Comparison of ENCODE assay signal across 10 cellular contexts in genomic region chr2:62202019-62202722, GRCh38. TPM values are rescaled to one million over a fixed set of nuclear protein-coding genes. Genes with fewer than 3 reads are reported as not detected.
DNase-seq lines count a peak whose midpoint lies in the region; ATAC-seq lines count a peak whose summit lies in the region.
"Had no signal": no experiment of that assay in that cellular context is flagged by ENCODE, and none has a peak within 500 bp of the region (broad histone marks: within the 10 kb centered on the region; RNA-seq: fewer than 3 reads in every experiment).

No MANE protein-coding gene starts in this region.

- peaks cover 34% of the 10 kb centered on the region for H3K36me3 Mint-ChIP-seq in activated CD4-positive, alpha-beta T cell treated with anti-CD3 and anti-CD28 coated beads, Interleukin-2, amount 10 ng/mL, durations not matched to agents 7 days and 5 days (ENCODE audit: low read depth)
- peaks cover 38% of the 10 kb centered on the region for H3K36me3 Mint-ChIP-seq in activated CD4-positive, alpha-beta memory T cell treated with anti-CD3 and anti-CD28 coated beads, Interleukin-2, amount 10 ng/mL, durations not matched to agents 7 days and 5 days (ENCODE audit: low read depth)

- no peak for DNase-seq in activated CD4-positive, alpha-beta T cell treated with anti-CD3 and anti-CD28 coated beads, Interleukin-2, amount 10 ng/mL, durations not matched to agents 7 days and 5 days
- no peak for DNase-seq in activated CD4-positive, alpha-beta T cell treated with anti-CD3 and anti-CD28 coated beads, Interleukin-2, amount 50 U/mL, for 4 hours
- no peak for DNase-seq in activated CD4-positive, alpha-beta memory T cell treated with anti-CD3 and anti-CD28 coated beads, Interleukin-2, amount 10 ng/mL, durations not matched to agents 7 days and 5 days
- peak in 1 of 2 donors; percentile 58 for DNase-seq in stimulated activated naive CD8-positive, alpha-beta T cell treated with anti-CD3 and anti-CD28 coated beads, Interleukin-15, amount 100 ng/mL, for 72 hours
- no peak for DNase-seq in activated CD4-positive, CD25-positive, alpha-beta regulatory T cell treated with anti-CD3 and anti-CD28 coated beads, Interleukin-2, amount 50 U/mL, for 72 hours
- no peak for DNase-seq in NCI-H510A (lab: John Stamatoyannopoulos, UW)
- DNase-seq: cerebellar nuclear complex, NCI-H1092 had no signal

- CTCF ChIA-PET in activated CD4-positive, alpha-beta T cell treated with anti-CD3 and anti-CD28 coated beads, Interleukin-2, amount 10 ng/mL, durations not matched to agents 7 days and 5 days (lab: Charles Lee): no interaction called here
- CTCF ChIA-PET in activated CD4-positive, alpha-beta memory T cell treated with anti-CD3 and anti-CD28 coated beads, Interleukin-2, amount 10 ng/mL, durations not matched to agents 7 days and 5 days (lab: Charles Lee): no interaction called here

- ATAC-seq in HG03066 (IDR thresholded peaks at IDR 0.05; ENCODE audit: low read depth, unreplicated experiment) (peak; percentile 50), HG03095 (IDR thresholded peaks at IDR 0.05; ENCODE audit: unreplicated experiment) (no peak)
- peak; percentile 48 for ATAC-seq in stimulated activated naive CD8-positive, alpha-beta T cell treated with anti-CD3 and anti-CD28 coated beads, Interleukin-15, amount 100 ng/mL, for 72 hours

- H3K4me3 Mint-ChIP-seq in activated CD4-positive, alpha-beta T cell treated with anti-CD3 and anti-CD28 coated beads, Interleukin-2, amount 10 ng/mL, durations not matched to agents 7 days and 5 days: peak overlapping the region; percentile 13
- no peak overlapping the region for H3K4me3 Mint-ChIP-seq in activated CD4-positive, alpha-beta memory T cell treated with anti-CD3 and anti-CD28 coated beads, Interleukin-2, amount 10 ng/mL, durations not matched to agents 7 days and 5 days
- peak overlapping the region; percentile 90 to 96 for H3K4me3 Mint-ChIP-seq in stimulated activated naive CD8-positive, alpha-beta T cell treated with anti-CD3 and anti-CD28 coated beads, Interleukin-15, amount 100 ng/mL, for 72 hours

- H3K27ac Mint-ChIP-seq in activated CD4-positive, alpha-beta T cell treated with anti-CD3 and anti-CD28 coated beads, Interleukin-2, amount 10 ng/mL, durations not matched to agents 7 days and 5 days: peak overlapping the region; percentile 74
- peak overlapping the region; percentile 48 for H3K27ac Mint-ChIP-seq in activated CD4-positive, alpha-beta memory T cell treated with anti-CD3 and anti-CD28 coated beads, Interleukin-2, amount 10 ng/mL, durations not matched to agents 7 days and 5 days
- H3K27ac Mint-ChIP-seq in stimulated activated naive CD8-positive, alpha-beta T cell treated with anti-CD3 and anti-CD28 coated beads, Interleukin-15, amount 100 ng/mL, for 72 hours: peak overlapping the region; percentile 95 to 100

- H3K27me3 Mint-ChIP-seq in activated CD4-positive, alpha-beta T cell treated with anti-CD3 and anti-CD28 coated beads, Interleukin-2, amount 10 ng/mL, durations not matched to agents 7 days and 5 days: no peaks in the 10 kb centered on the region
- no peaks in the 10 kb centered on the region for H3K27me3 Mint-ChIP-seq in activated CD4-positive, alpha-beta memory T cell treated with anti-CD3 and anti-CD28 coated beads, Interleukin-2, amount 10 ng/mL, durations not matched to agents 7 days and 5 days
- no peaks in the 10 kb centered on the region for H3K27me3 Mint-ChIP-seq in stimulated activated naive CD8-positive, alpha-beta T cell treated with anti-CD3 and anti-CD28 coated beads, Interleukin-15, amount 100 ng/mL, for 72 hours

- POLR2A ChIA-PET in activated CD4-positive, alpha-beta T cell treated with anti-CD3 and anti-CD28 coated beads, Interleukin-2, amount 10 ng/mL, durations not matched to agents 7 days and 5 days (lab: Charles Lee): no interaction called here
- POLR2A ChIA-PET in activated CD4-positive, alpha-beta memory T cell treated with anti-CD3 and anti-CD28 coated beads, Interleukin-2, amount 10 ng/mL, durations not matched to agents 7 days and 5 days (lab: Charles Lee): no interaction called here

- peaks cover 76% of the 10 kb centered on the region for H3K4me1 Mint-ChIP-seq in activated CD4-positive, alpha-beta T cell treated with anti-CD3 and anti-CD28 coated beads, Interleukin-2, amount 10 ng/mL, durations not matched to agents 7 days and 5 days
- H3K4me1 Mint-ChIP-seq in activated CD4-positive, alpha-beta memory T cell treated with anti-CD3 and anti-CD28 coated beads, Interleukin-2, amount 10 ng/mL, durations not matched to agents 7 days and 5 days: peaks cover 63% of the 10 kb centered on the region
- H3K4me1 Mint-ChIP-seq in stimulated activated naive CD8-positive, alpha-beta T cell treated with anti-CD3 and anti-CD28 coated beads, Interleukin-15, amount 100 ng/mL, for 72 hours: peaks cover 83% of the 10 kb centered on the region

- peaks cover 2% of the 10 kb centered on the region for H3K9me3 Mint-ChIP-seq in activated CD4-positive, alpha-beta T cell treated with anti-CD3 and anti-CD28 coated beads, Interleukin-2, amount 10 ng/mL, durations not matched to agents 7 days and 5 days
- no peaks in the 10 kb centered on the region for H3K9me3 Mint-ChIP-seq in activated CD4-positive, alpha-beta memory T cell treated with anti-CD3 and anti-CD28 coated beads, Interleukin-2, amount 10 ng/mL, durations not matched to agents 7 days and 5 days
- peaks cover 0 to 4% of the 10 kb centered on the region in 2 donors for H3K9me3 Mint-ChIP-seq in stimulated activated naive CD8-positive, alpha-beta T cell treated with anti-CD3 and anti-CD28 coated beads, Interleukin-15, amount 100 ng/mL, for 72 hours

RNA-seq across cellular contexts. Expression of gene B3GNT2, which starts 6.3 kb away (rescaled TPM):
- 10 to 100 TPM; 28.0 to 30.6 TPM for total RNA-seq in activated CD4-positive, alpha-beta T cell treated with anti-CD3 and anti-CD28 coated beads, Interleukin-2, amount 10 ng/mL, durations not matched to agents 7 days and 5 days
- 10 to 100 TPM; 28.3 to 29.1 TPM for total RNA-seq in activated CD4-positive, alpha-beta memory T cell treated with anti-CD3 and anti-CD28 coated beads, Interleukin-2, amount 10 ng/mL, durations not matched to agents 7 days and 5 days
